17 cellular contexts compared by ENCODE assay signal in genomic region chr15:70280781-70281180, GRCh38.
"Had no signal": no experiment of that assay in that cellular context is flagged by ENCODE, and none has a peak within 500 bp of the region (broad histone marks: within the 10 kb centered on the region; RNA-seq: fewer than 3 reads in every experiment).

No MANE protein-coding gene starts in this region.

- H3K4me3 Mint-ChIP-seq: activated CD4-positive, alpha-beta T cell treated with anti-CD3 and anti-CD28 coated beads for 36 hours; activated CD8-positive, alpha-beta memory T cell treated with anti-CD3 and anti-CD28 coated beads, Interleukin-2, amount 10 ng/mL, durations not matched to agents 7 days and 5 days had no signal

- H3K4me1 ChIP-seq: adrenal gland, breast epithelium had no signal

- H3K9me3 ChIP-seq: adrenal gland, breast epithelium, gastroesophageal sphincter, heart right ventricle, left ventricle myocardium inferior, pancreas, right lobe of liver, thyroid gland had no signal

- H3K36me3 ChIP-seq: adrenal gland, breast epithelium, gastroesophageal sphincter, heart right ventricle, left ventricle myocardium inferior, pancreas, right lobe of liver, thyroid gland had no signal

- ATAC-seq: activated CD8-positive, alpha-beta memory T cell treated with anti-CD3 and anti-CD28 coated beads, Interleukin-2, amount 10 ng/mL, durations not matched to agents 7 days and 5 days; gastroesophageal sphincter; heart right ventricle; pancreas; right lobe of liver had no signal

- H3K27me3 ChIP-seq: adrenal gland, breast epithelium, gastroesophageal sphincter, heart right ventricle, pancreas, right lobe of liver, thyroid gland had no signal

- H3K36me3 Mint-ChIP-seq: activated CD8-positive, alpha-beta memory T cell treated with anti-CD3 and anti-CD28 coated beads, Interleukin-2, amount 10 ng/mL, durations not matched to agents 7 days and 5 days had no signal

- H3K27ac Mint-ChIP-seq: activated CD4-positive, alpha-beta T cell treated with anti-CD3 and anti-CD28 coated beads for 36 hours; activated CD8-positive, alpha-beta memory T cell treated with anti-CD3 and anti-CD28 coated beads, Interleukin-2, amount 10 ng/mL, durations not matched to agents 7 days and 5 days had no signal

- H3K27ac ChIP-seq: adrenal gland, breast epithelium, gastroesophageal sphincter, heart right ventricle, left ventricle myocardium inferior, pancreas, right lobe of liver, thyroid gland had no signal

- H3K4me3 ChIP-seq: adrenal gland, breast epithelium, gastroesophageal sphincter, heart right ventricle, left ventricle myocardium inferior, pancreas, right lobe of liver, thyroid gland had no signal

- H3K27me3 Mint-ChIP-seq: activated CD4-positive, alpha-beta T cell treated with anti-CD3 and anti-CD28 coated beads for 36 hours had no signal

- DNase-seq: activated CD4-positive, alpha-beta T cell treated with anti-CD3 and anti-CD28 coated beads for 36 hours; activated CD4-positive, alpha-beta T cell treated with anti-CD3 and anti-CD28 coated beads, Interleukin-2, amount 50 U/mL, for 48 hours; activated CD8-positive, alpha-beta memory T cell treated with anti-CD3 and anti-CD28 coated beads, Interleukin-2, amount 10 ng/mL, durations not matched to agents 7 days and 5 days; activated naive CD4-positive, alpha-beta T cell treated with anti-CD3 and anti-CD28 coated beads, Interleukin-2, amount 50 U/mL, for 16 hours; cortex of kidney; heart right ventricle; left ventricle myocardium inferior; mammary epithelial cell; right lobe of liver; small intestine; stimulated activated CD4-positive, alpha-beta T cell treated with anti-CD3 and anti-CD28 coated beads, Interleukin-4, amount 100 ng/mL, for 24 hours; stimulated activated naive CD4-positive, alpha-beta T cell; thyroid gland had no signal
